ENCODE assay signal across 25 cellular contexts in the genomic region with DNA sequence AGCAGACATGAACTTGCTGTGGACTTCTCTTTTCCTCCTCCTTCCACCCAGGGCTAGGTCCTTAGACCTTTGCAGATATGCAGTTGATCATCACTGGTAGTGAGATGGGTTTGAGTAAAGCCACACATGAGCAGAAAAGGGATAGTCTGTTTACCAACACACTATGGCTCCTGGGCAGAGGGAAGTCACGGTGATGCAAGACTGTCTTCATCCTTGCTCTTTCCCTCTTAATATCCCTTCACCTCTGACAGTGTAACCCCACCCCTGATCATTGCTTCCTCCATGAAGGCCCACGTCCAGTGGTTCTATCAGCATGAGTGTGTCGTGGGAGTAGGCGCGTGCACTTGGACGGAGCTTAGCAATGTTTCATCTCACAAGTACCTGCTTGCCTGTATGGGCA.
"Had no signal": no experiment of that assay in that cellular context is flagged by ENCODE, and none has a peak within 500 bp of the region (broad histone marks: within the 10 kb centered on the region; RNA-seq: fewer than 3 reads in every experiment).

No MANE protein-coding gene starts in this region.

- H3K4me3 Mint-ChIP-seq: activated CD8-positive, alpha-beta T cell treated with anti-CD3 and anti-CD28 coated beads for 36 hours; effector memory CD8-positive, alpha-beta T cell; naive B cell; stimulated activated naive B cell treated with anti-CD40 and anti-IgM and Interleukin-4, amounts not matched to agents 10 μg/mL and 1 μg/mL and 100 μg/mL, for 72 hours; WTC11 had no signal

- H3K4me3 ChIP-seq: hepatocyte, lower lobe of right lung, ovary, SK-N-MC, smooth muscle cell, stomach, suprapubic skin, tibial artery had no signal

- H3K27ac Mint-ChIP-seq: activated CD8-positive, alpha-beta T cell treated with anti-CD3 and anti-CD28 coated beads for 36 hours; activated T-helper 2 cell treated with anti-CD3 and anti-CD28 coated beads, Interferon-gamma antibody, Interleukin-2, Interleukin-4, amounts not matched to agents 10 μg/mL and 5 μg/mL and 100 μg/mL, durations not matched to agents 14 hours and 24 hours and 36 hours; effector memory CD8-positive, alpha-beta T cell; progenitor cell of endocrine pancreas; stimulated activated naive B cell treated with anti-CD40 and anti-IgM and Interleukin-4, amounts not matched to agents 10 μg/mL and 1 μg/mL and 100 μg/mL, for 72 hours; WTC11 had no signal

- H3K27me3 ChIP-seq: hepatocyte, ovary, stomach, suprapubic skin, tibial artery had no signal

- H3K27me3 Mint-ChIP-seq: activated CD8-positive, alpha-beta T cell treated with anti-CD3 and anti-CD28 coated beads for 36 hours; effector memory CD8-positive, alpha-beta T cell; naive B cell; progenitor cell of endocrine pancreas; stimulated activated naive B cell treated with anti-CD40 and anti-IgM and Interleukin-4, amounts not matched to agents 10 μg/mL and 1 μg/mL and 100 μg/mL, for 72 hours had no signal

- H3K36me3 Mint-ChIP-seq: activated naive CD4-positive, alpha-beta T cell treated with anti-CD3 and anti-CD28 coated beads, Interleukin-2, amount 50 U/mL, for 72 hours had no signal

- H3K36me3 ChIP-seq: ovary had no signal

- H3K27ac ChIP-seq: hepatocyte, lower lobe of right lung, ovary, SK-N-MC, stomach, suprapubic skin, tibial artery had no signal

- H3K9me3 Mint-ChIP-seq: activated CD8-positive, alpha-beta T cell treated with anti-CD3 and anti-CD28 coated beads for 36 hours; activated naive CD4-positive, alpha-beta T cell treated with anti-CD3 and anti-CD28 coated beads, Interleukin-2, amount 50 U/mL, for 72 hours; activated T-helper 2 cell treated with anti-CD3 and anti-CD28 coated beads, Interferon-gamma antibody, Interleukin-2, Interleukin-4, amounts not matched to agents 10 μg/mL and 5 μg/mL and 100 μg/mL, durations not matched to agents 14 hours and 24 hours and 36 hours; effector memory CD8-positive, alpha-beta T cell; naive B cell; stimulated activated naive B cell treated with anti-CD40 and anti-IgM and Interleukin-4, amounts not matched to agents 10 μg/mL and 1 μg/mL and 100 μg/mL, for 72 hours had no signal

- ATAC-seq: activated CD8-positive, alpha-beta T cell treated with anti-CD3 and anti-CD28 coated beads for 36 hours; activated naive CD4-positive, alpha-beta T cell treated with anti-CD3 and anti-CD28 coated beads, Interleukin-2, amount 50 U/mL, for 72 hours; effector memory CD8-positive, alpha-beta T cell; stimulated activated naive B cell treated with anti-CD40 and anti-IgM and Interleukin-4, amounts not matched to agents 10 μg/mL and 1 μg/mL and 100 μg/mL, for 72 hours; WTC11 had no signal

- H3K9me3 ChIP-seq: lower lobe of right lung, ovary, stomach, suprapubic skin, tibial artery had no signal

- DNase-seq: activated CD4-positive, alpha-beta T cell treated with anti-CD3 and anti-CD28 coated beads for 1 hour; activated CD4-positive, alpha-beta T cell treated with anti-CD3 and anti-CD28 coated beads, Interleukin-2, amount 50 U/mL, for 1 hour; activated CD8-positive, alpha-beta T cell treated with anti-CD3 and anti-CD28 coated beads for 36 hours; activated T-cell treated with anti-CD3 and anti-CD28 coated beads, Interleukin-2, amount 50 U/mL, for 48 hours; cerebellar nuclear complex; cortex of kidney; effector memory CD8-positive, alpha-beta T cell; erythroblast; islet precursor cell; mesenchymal stem cell; naive B cell; ovary; stimulated activated CD4-positive, alpha-beta T cell treated with anti-CD3 and anti-CD28 coated beads, Interleukin-1b, Interleukin-23, amount 100 ng/mL, for 48 hours; stimulated activated naive B cell treated with anti-CD40 and anti-IgM and Interleukin-4, amounts not matched to agents 10 μg/mL and 1 μg/mL and 100 μg/mL, for 72 hours; stomach; tibial artery had no signal

- H3K4me1 Mint-ChIP-seq: naive B cell had no signal
